1 cellular context compared by ENCODE assay signal in genomic region chr4:17556498-17556897, GRCh38.
TF ChIP-seq lines count a peak whose summit lies in the region.

No MANE protein-coding gene starts in this region.

TF ChIP-seq in HepG2, 621 proteins besides CTCF, POLR2A, EP300 and RAD21 (continued from another document and continues in another):
- TF ChIP-seq ZNF646 (CRISPR knock-in tag; IDR thresholded peaks at IDR 0.05) (no peak), NCOA2 (CRISPR knock-in tag; IDR thresholded peaks at IDR 0.05) (peak; percentile 54; the same call in 1 of the 2 replicates), LCORL (IDR thresholded peaks at IDR 0.05) (peak; percentile 37; the same call in 1 of the 2 replicates), LCORL (CRISPR knock-in tag; IDR thresholded peaks at IDR 0.05) (no peak), NFYC (CRISPR knock-in tag; IDR thresholded peaks at IDR 0.05) (no peak), ZNF549 (CRISPR knock-in tag; IDR thresholded peaks at IDR 0.05) (no peak), SOX5 (CRISPR knock-in tag; IDR thresholded peaks at IDR 0.05; ENCODE audit: borderline replicate concordance) (peak; percentile 73; the same call in 1 of the 2 replicates), FOXA1 (IDR thresholded peaks at IDR 0.05) (peak; percentile 52; the same call in 1 of the 2 replicates), FOXA1 (CRISPR knock-in tag; IDR thresholded peaks at IDR 0.05) (no peak), FOXP1 (IDR thresholded peaks at IDR 0.05) (no peak), FOXP1 (CRISPR knock-in tag; IDR thresholded peaks at IDR 0.05) (peak; percentile 73), NR2C2 (CRISPR knock-in tag; IDR thresholded peaks at IDR 0.05; ENCODE audit: borderline replicate concordance) (0 out of 2 replicates have a peak, but pooled peaks have one; percentile 21), NCOR1 (IDR thresholded peaks at IDR 0.05; ENCODE audit: borderline replicate concordance, low read length) (peak; percentile 81; the same call in 1 of the 2 replicates), PATZ1 (CRISPR knock-in tag; IDR thresholded peaks at IDR 0.05) (peak; percentile 20; the same call in 1 of the 2 replicates), NFATC3 (CRISPR knock-in tag; IDR thresholded peaks at IDR 0.05) (no peak), RARA (CRISPR knock-in tag; IDR thresholded peaks at IDR 0.05) (peak; percentile 58), TBX2 (CRISPR knock-in tag; IDR thresholded peaks at IDR 0.05; ENCODE audit: borderline replicate concordance) (peak; percentile 29; the same call in 1 of the 2 replicates), NR2F6 (IDR thresholded peaks at IDR 0.05) (peak; percentile 37; the same call in 1 of the 2 replicates), NR2F6 (CRISPR knock-in tag; IDR thresholded peaks at IDR 0.05) (peak; percentile 48; the same call in 1 of the 2 replicates), ZBTB10 (CRISPR knock-in tag; IDR thresholded peaks at IDR 0.05; ENCODE audit: borderline replicate concordance) (peak; percentile 43; the same call in 1 of the 2 replicates), ZNF362 (CRISPR knock-in tag; IDR thresholded peaks at IDR 0.05; ENCODE audit: borderline replicate concordance) (peak; percentile 78; the same call in 1 of the 2 replicates), CBX5 (CRISPR knock-in tag; IDR thresholded peaks at IDR 0.05; ENCODE audit: borderline replicate concordance) (no peak), SOX13 (IDR thresholded peaks at IDR 0.05) (0 out of 2 replicates have a peak, but pooled peaks have one; percentile 25), SOX13 (CRISPR knock-in tag; conservative IDR thresholded peaks at IDR 0.05 in 1 of 2, IDR thresholded peaks at IDR 0.05 in 1 of 2) (peak in 1 of 2 experiments; percentile 69; a peak in 1 of 4 replicates), GFI1 (CRISPR knock-in tag; IDR thresholded peaks at IDR 0.05; ENCODE audit: borderline replicate concordance) (peak; percentile 92; the same call in 1 of the 2 replicates), BRD4 (CRISPR knock-in tag; IDR thresholded peaks at IDR 0.05) (no peak), ASH2L (IDR thresholded peaks at IDR 0.05; ENCODE audit: insufficient read length, low read depth, low read length) (peak; percentile 55), KDM6A (CRISPR knock-in tag; IDR thresholded peaks at IDR 0.05; ENCODE audit: low read depth) (peak; percentile 39; the same call in 1 of the 2 replicates), ZFP37 (CRISPR knock-in tag; IDR thresholded peaks at IDR 0.05; ENCODE audit: borderline replicate concordance) (no peak), HDAC2 (CRISPR knock-in tag; IDR thresholded peaks at IDR 0.05) (peak; percentile 37; the same call in 1 of the 2 replicates), SAP130 (CRISPR knock-in tag; IDR thresholded peaks at IDR 0.05; ENCODE audit: low read depth) (0 out of 2 replicates have a peak, but pooled peaks have one; percentile 33), HMG20A (CRISPR knock-in tag; IDR thresholded peaks at IDR 0.05; ENCODE audit: borderline replicate concordance) (peak; percentile 51; the same call in 1 of the 2 replicates), SOX6 (IDR thresholded peaks at IDR 0.05) (no peak), SOX6 (CRISPR knock-in tag; IDR thresholded peaks at IDR 0.05) (peak; percentile 83; the same call in 1 of the 2 replicates), TARDBP (CRISPR knock-in tag; IDR thresholded peaks at IDR 0.05) (peak; percentile 33; the same call in 1 of the 2 replicates), FOXA3 (CRISPR knock-in tag; IDR thresholded peaks at IDR 0.05) (peak; percentile 53), STAG1 (CRISPR knock-in tag; IDR thresholded peaks at IDR 0.05) (no peak), PPARG (CRISPR knock-in tag; conservative IDR thresholded peaks at IDR 0.05) (0 out of 2 replicates have a peak, but pooled peaks have one; percentile 40)
- TF ChIP-seq, protein P1, sequence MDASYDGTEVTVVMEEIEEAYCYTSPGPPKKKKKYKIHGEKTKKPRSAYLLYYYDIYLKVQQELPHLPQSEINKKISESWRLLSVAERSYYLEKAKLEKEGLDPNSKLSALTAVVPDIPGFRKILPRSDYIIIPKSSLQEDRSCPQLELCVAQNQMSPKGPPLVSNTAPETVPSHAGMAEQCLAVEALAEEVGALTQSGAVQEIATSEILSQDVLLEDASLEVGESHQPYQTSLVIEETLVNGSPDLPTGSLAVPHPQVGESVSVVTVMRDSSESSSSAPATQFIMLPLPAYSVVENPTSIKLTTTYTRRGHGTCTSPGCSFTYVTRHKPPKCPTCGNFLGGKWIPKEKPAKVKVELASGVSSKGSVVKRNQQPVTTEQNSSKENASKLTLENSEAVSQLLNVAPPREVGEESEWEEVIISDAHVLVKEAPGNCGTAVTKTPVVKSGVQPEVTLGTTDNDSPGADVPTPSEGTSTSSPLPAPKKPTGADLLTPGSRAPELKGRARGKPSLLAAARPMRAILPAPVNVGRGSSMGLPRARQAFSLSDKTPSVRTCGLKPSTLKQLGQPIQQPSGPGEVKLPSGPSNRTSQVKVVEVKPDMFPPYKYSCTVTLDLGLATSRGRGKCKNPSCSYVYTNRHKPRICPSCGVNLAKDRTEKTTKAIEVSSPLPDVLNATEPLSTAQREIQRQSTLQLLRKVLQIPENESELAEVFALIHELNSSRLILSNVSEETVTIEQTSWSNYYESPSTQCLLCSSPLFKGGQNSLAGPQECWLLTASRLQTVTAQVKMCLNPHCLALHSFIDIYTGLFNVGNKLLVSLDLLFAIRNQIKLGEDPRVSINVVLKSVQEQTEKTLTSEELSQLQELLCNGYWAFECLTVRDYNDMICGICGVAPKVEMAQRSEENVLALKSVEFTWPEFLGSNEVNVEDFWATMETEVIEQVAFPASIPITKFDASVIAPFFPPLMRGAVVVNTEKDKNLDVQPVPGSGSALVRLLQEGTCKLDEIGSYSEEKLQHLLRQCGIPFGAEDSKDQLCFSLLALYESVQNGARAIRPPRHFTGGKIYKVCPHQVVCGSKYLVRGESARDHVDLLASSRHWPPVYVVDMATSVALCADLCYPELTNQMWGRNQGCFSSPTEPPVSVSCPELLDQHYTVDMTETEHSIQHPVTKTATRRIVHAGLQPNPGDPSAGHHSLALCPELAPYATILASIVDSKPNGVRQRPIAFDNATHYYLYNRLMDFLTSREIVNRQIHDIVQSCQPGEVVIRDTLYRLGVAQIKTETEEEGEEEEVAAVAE (CRISPR knock-in tag; IDR thresholded peaks at IDR 0.05; ENCODE audit: borderline replicate concordance), result no peak
- TF ChIP-seq, protein P2, sequence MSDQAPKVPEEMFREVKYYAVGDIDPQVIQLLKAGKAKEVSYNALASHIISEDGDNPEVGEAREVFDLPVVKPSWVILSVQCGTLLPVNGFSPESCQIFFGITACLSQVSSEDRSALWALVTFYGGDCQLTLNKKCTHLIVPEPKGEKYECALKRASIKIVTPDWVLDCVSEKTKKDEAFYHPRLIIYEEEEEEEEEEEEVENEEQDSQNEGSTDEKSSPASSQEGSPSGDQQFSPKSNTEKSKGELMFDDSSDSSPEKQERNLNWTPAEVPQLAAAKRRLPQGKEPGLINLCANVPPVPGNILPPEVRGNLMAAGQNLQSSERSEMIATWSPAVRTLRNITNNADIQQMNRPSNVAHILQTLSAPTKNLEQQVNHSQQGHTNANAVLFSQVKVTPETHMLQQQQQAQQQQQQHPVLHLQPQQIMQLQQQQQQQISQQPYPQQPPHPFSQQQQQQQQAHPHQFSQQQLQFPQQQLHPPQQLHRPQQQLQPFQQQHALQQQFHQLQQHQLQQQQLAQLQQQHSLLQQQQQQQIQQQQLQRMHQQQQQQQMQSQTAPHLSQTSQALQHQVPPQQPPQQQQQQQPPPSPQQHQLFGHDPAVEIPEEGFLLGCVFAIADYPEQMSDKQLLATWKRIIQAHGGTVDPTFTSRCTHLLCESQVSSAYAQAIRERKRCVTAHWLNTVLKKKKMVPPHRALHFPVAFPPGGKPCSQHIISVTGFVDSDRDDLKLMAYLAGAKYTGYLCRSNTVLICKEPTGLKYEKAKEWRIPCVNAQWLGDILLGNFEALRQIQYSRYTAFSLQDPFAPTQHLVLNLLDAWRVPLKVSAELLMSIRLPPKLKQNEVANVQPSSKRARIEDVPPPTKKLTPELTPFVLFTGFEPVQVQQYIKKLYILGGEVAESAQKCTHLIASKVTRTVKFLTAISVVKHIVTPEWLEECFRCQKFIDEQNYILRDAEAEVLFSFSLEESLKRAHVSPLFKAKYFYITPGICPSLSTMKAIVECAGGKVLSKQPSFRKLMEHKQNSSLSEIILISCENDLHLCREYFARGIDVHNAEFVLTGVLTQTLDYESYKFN (CRISPR knock-in tag; conservative IDR thresholded peaks at IDR 0.05), result peak; percentile 92
